ENCODE assay signal across 13 cellular contexts in genomic region chr2:3456125-3456524, GRCh38.
A peak's percentile ranks its signal among the peaks of the same experiment; 100 is the strongest.
DNase-seq lines count a peak whose midpoint lies in the region; TF ChIP-seq lines count a peak whose summit lies in the region.
"Had no signal": no experiment of that assay in that cellular context is flagged by ENCODE, and none has a peak within 500 bp of the region (broad histone marks: within the 10 kb centered on the region; RNA-seq: fewer than 3 reads in every experiment).

No MANE protein-coding gene starts in this region.

- H3K9ac ChIP-seq in BLaER1 treated with 17β-estradiol and CSF1 and Interleukin-3, amounts not matched to agents 10 nM and 100 nM = no peak overlapping the region

- peaks cover 38 to 98% (median 79%) of the 10 kb centered on the region in 11 experiments; a peak in 21 of 22 replicates for H4K20me1 ChIP-seq in BLaER1 treated with 17β-estradiol and CSF1 and Interleukin-3, amounts not matched to agents 10 nM and 100 nM
- no peaks in the 10 kb centered on the region for H4K20me1 ChIP-seq in osteoblast (ENCODE audit: insufficient read depth, low read length)

- TF ChIP-seq CTCF in osteoblast (IDR thresholded peaks at IDR 0.05; ENCODE audit: extremely low read depth, low read depth, low read length) = no peak

- H3K27ac ChIP-seq in BLaER1 treated with 17β-estradiol and CSF1 and Interleukin-3, amounts not matched to agents 10 nM and 100 nM = no peak overlapping the region
- H3K27ac ChIP-seq in osteoblast (ENCODE audit: low read depth, low read length) = no peak overlapping the region
- H3K27ac ChIP-seq: C4-2B had no signal

- H3K36me3 ChIP-seq in BLaER1 treated with 17β-estradiol and CSF1 and Interleukin-3, amounts not matched to agents 10 nM and 100 nM = peaks cover 8 to 77% (median 39%) of the 10 kb centered on the region in 11 experiments; a peak in 20 of 22 replicates
- peaks cover 26% of the 10 kb centered on the region for H3K36me3 ChIP-seq in osteoblast (ENCODE audit: insufficient read depth, low read length)

- H3K4me1 ChIP-seq in BLaER1 treated with 17β-estradiol and CSF1 and Interleukin-3, amounts not matched to agents 10 nM and 100 nM = peaks cover 6 to 88% (median 61%) of the 10 kb centered on the region in 10 experiments; a peak in 19 of 20 replicates
- no peaks in the 10 kb centered on the region for H3K4me1 ChIP-seq in osteoblast (ENCODE audit: insufficient read depth, low read length)
- H3K4me1 ChIP-seq: Caco-2 had no signal

- H3K27me3 ChIP-seq in BLaER1 treated with 17β-estradiol and CSF1 and Interleukin-3, amounts not matched to agents 10 nM and 100 nM = peaks cover 48 to 79% (median 66%) of the 10 kb centered on the region in 11 experiments
- no peaks in the 10 kb centered on the region for H3K27me3 ChIP-seq in osteoblast (ENCODE audit: insufficient read depth, low read length)

- no peaks in the 10 kb centered on the region for H3K79me2 ChIP-seq in osteoblast (ENCODE audit: insufficient read depth, low read length)

- peaks cover 0 to 9% (median 0%) of the 10 kb centered on the region in 11 experiments; a peak in 3 of 22 replicates for H3K9me3 ChIP-seq in BLaER1 treated with 17β-estradiol and CSF1 and Interleukin-3, amounts not matched to agents 10 nM and 100 nM (replicated peaks in 1 of 11)
- H3K9me3 ChIP-seq in osteoblast (ENCODE audit: low read depth, low read length) = no peaks in the 10 kb centered on the region
- H3K9me3 ChIP-seq: Caco-2 had no signal

- peak overlapping the region in 8 of 11 experiments; percentile 22 to 76 (median 56); a peak in 13 of 22 replicates for H3K4me2 ChIP-seq in BLaER1 treated with 17β-estradiol and CSF1 and Interleukin-3, amounts not matched to agents 10 nM and 100 nM
- no peak overlapping the region for H3K4me2 ChIP-seq in osteoblast (ENCODE audit: insufficient read depth, low read length)

- H2AFZ ChIP-seq in osteoblast (ENCODE audit: low read length) = no peak overlapping the region

- H3K4me3 ChIP-seq in BLaER1 treated with 17β-estradiol and CSF1 and Interleukin-3, amounts not matched to agents 10 nM and 100 nM = no peak overlapping the region
- H3K4me3 ChIP-seq in osteoblast (ENCODE audit: insufficient read depth, low read length) = no peak overlapping the region

- peak; percentile 52 for DNase-seq in activated effector memory CD4-positive, alpha-beta T cell treated with anti-CD3 and anti-CD28 coated beads, Interleukin-2, amount 50 U/mL, for 16 hours
- no peak for DNase-seq in activated effector memory CD4-positive, alpha-beta T cell treated with Interleukin-2 at 50 U/mL for 16 hours
- DNase-seq in islet precursor cell (peak; percentile 20), osteoblast (ENCODE audit: insufficient read length, low spot score, missing footprints) (peak; percentile 36), MV-4-11 (lab: John Stamatoyannopoulos, UW) (no peak), SK-N-DZ (ENCODE audit: low spot score) (no peak), Ammon's horn (ENCODE audit: low spot score) (no peak)
- DNase-seq: 8988T; Caco-2; CD4-positive, alpha-beta T cell; H9 had no signal

Comparison
In these comparisons a context has a peak if more than half of its experiments do, and no peak if none do; other contexts are left out.
1. DNase-seq: peak in activated effector memory CD4-positive, alpha-beta T cell treated with anti-CD3 and anti-CD28 coated beads, Interleukin-2, amount 50 U/mL, for 16 hours (single experiment), islet precursor cell (single experiment) and osteoblast (single experiment); none in activated effector memory CD4-positive, alpha-beta T cell treated with Interleukin-2 at 50 U/mL for 16 hours (single experiment), MV-4-11 (single experiment), SK-N-DZ (single experiment) and Ammon's horn (single experiment).